1 cellular context compared by ENCODE assay signal in the genomic region with DNA sequence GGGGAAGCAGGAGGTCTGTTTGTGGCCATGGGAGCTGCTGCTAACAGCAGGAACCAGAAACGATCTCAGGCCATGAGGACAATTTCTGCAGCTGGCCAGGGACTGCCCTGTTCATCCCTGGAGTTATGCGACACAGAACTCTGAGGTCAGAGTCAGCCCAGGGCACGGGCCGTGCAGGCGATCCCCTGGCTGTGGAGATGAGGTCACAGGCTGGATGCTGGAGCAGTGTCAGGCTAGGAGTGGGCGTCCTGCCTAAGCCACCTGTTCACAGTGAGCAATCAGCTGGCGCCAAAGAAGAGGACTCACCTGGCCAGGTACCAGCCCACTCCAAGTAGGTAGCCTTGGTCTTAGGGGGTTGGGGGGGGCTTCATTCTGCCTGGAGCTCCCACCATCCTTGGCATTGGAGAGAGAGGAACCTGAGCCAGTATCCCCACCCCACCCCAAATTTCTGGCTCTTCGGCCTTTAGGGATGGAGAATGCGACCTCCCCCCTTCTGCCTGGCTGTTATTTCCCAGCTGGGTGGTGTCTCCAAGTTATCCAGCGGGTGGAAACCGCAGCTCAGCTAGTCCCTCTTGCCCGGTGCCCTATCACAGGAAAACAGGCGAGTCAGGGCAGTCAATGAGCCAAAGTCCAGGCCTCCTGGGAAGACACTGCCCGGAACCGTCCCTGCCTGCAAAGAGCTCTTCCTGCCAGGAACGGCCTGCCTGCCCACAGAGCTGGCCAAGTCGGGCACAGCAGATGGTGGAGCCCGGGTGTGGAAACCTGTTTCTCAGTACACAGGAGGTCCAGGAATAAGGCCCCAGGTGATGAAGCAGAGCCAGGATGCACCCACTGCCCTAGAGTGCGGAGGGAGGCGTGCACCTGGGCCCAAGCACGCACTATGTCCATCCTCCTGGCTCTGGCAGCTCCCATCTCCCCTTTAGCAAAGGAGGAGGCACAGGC.
TF ChIP-seq lines count a peak whose summit lies in the region.

No MANE protein-coding gene starts in this region.

TF ChIP-seq in HepG2, 621 proteins besides CTCF, POLR2A, EP300 and RAD21 (continued from another document and continues in another):
- TF ChIP-seq, protein P1, sequence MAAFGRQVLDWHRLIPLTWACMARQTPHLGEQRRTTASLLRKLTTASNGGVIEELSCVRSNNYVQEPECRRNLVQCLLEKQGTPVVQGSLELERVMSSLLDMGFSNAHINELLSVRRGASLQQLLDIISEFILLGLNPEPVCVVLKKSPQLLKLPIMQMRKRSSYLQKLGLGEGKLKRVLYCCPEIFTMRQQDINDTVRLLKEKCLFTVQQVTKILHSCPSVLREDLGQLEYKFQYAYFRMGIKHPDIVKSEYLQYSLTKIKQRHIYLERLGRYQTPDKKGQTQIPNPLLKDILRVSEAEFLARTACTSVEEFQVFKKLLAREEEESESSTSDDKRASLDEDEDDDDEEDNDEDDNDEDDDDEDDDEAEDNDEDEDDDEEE (CRISPR knock-in tag; IDR thresholded peaks at IDR 0.05), result peak; percentile 86; the same call in 1 of the 2 replicates
- TF ChIP-seq SP140L (CRISPR knock-in tag; IDR thresholded peaks at IDR 0.05; ENCODE audit: borderline replicate concordance) (no peak), ZBTB38 (CRISPR knock-in tag; IDR thresholded peaks at IDR 0.05) (peak; percentile 80), ZNF101 (CRISPR knock-in tag; IDR thresholded peaks at IDR 0.05; ENCODE audit: borderline replicate concordance, low read depth) (no peak), KDM6A (CRISPR knock-in tag; IDR thresholded peaks at IDR 0.05; ENCODE audit: low read depth) (no peak), DPF2 (CRISPR knock-in tag; IDR thresholded peaks at IDR 0.05; ENCODE audit: borderline replicate concordance, low read depth) (0 out of 2 replicates have a peak, but pooled peaks have one; percentile 43), SMARCC2 (IDR thresholded peaks at IDR 0.05) (no peak), U2AF2 (IDR thresholded peaks at IDR 0.05; ENCODE audit: low read depth, low read length) (no peak), ZNF136 (CRISPR knock-in tag; IDR thresholded peaks at IDR 0.05; ENCODE audit: low read depth) (no peak), ZNF24 (IDR thresholded peaks at IDR 0.05) (no peak), ZNF329 (CRISPR knock-in tag; IDR thresholded peaks at IDR 0.05; ENCODE audit: low read depth) (no peak), MTA1 (CRISPR knock-in tag; IDR thresholded peaks at IDR 0.05; ENCODE audit: borderline replicate concordance) (peak; percentile 58; the same call in 1 of the 2 replicates), JUN (CRISPR knock-in tag; IDR thresholded peaks at IDR 0.05) (no peak), SNAPC2 (CRISPR knock-in tag; IDR thresholded peaks at IDR 0.05) (0 out of 2 replicates have a peak, but pooled peaks have one; percentile 6), ZNF44 (CRISPR knock-in tag; IDR thresholded peaks at IDR 0.05) (0 out of 2 replicates have a peak, but pooled peaks have one; percentile 41), ZNF550 (CRISPR knock-in tag; IDR thresholded peaks at IDR 0.05; ENCODE audit: borderline replicate concordance) (0 out of 2 replicates have a peak, but pooled peaks have one; percentile 29), KDM1A (CRISPR knock-in tag; IDR thresholded peaks at IDR 0.05) (no peak), TAF1 (CRISPR knock-in tag; IDR thresholded peaks at IDR 0.05) (peak; percentile 32; the same call in 1 of the 2 replicates), SUZ12 (IDR thresholded peaks at IDR 0.05; ENCODE audit: low read depth, low read length) (no peak), HNRNPL (IDR thresholded peaks at IDR 0.05; ENCODE audit: low read depth, low read length) (peak; percentile 98), YEATS2 (CRISPR knock-in tag; IDR thresholded peaks at IDR 0.05; ENCODE audit: borderline replicate concordance) (peak; percentile 27; the same call in 1 of the 2 replicates), ZNF205 (CRISPR knock-in tag; IDR thresholded peaks at IDR 0.05) (no peak)
- TF ChIP-seq, protein P2, sequence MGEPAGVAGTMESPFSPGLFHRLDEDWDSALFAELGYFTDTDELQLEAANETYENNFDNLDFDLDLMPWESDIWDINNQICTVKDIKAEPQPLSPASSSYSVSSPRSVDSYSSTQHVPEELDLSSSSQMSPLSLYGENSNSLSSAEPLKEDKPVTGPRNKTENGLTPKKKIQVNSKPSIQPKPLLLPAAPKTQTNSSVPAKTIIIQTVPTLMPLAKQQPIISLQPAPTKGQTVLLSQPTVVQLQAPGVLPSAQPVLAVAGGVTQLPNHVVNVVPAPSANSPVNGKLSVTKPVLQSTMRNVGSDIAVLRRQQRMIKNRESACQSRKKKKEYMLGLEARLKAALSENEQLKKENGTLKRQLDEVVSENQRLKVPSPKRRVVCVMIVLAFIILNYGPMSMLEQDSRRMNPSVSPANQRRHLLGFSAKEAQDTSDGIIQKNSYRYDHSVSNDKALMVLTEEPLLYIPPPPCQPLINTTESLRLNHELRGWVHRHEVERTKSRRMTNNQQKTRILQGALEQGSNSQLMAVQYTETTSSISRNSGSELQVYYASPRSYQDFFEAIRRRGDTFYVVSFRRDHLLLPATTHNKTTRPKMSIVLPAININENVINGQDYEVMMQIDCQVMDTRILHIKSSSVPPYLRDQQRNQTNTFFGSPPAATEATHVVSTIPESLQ (CRISPR knock-in tag; conservative IDR thresholded peaks at IDR 0.05), result no peak
- TF ChIP-seq, protein P3, sequence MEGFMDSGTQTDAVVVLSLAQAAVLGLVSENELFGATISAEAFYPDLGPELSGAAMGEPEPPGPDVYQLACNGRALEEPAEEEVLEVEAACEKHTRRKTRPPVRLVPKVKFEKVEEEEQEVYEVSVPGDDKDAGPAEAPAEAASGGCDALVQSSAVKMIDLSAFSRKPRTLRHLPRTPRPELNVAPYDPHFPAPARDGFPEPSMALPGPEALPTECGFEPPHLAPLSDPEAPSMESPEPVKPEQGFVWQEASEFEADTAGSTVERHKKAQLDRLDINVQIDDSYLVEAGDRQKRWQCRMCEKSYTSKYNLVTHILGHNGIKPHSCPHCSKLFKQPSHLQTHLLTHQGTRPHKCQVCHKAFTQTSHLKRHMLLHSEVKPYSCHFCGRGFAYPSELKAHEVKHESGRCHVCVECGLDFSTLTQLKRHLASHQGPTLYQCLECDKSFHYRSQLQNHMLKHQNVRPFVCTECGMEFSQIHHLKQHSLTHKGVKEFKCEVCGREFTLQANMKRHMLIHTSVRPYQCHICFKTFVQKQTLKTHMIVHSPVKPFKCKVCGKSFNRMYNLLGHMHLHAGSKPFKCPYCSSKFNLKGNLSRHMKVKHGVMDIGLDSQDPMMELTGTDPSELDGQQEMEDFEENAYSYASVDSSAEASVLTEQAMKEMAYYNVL (CRISPR knock-in tag; IDR thresholded peaks at IDR 0.05; ENCODE audit: borderline replicate concordance), result peak; percentile 31; the same call in 1 of the 2 replicates
- TF ChIP-seq, protein P4, sequence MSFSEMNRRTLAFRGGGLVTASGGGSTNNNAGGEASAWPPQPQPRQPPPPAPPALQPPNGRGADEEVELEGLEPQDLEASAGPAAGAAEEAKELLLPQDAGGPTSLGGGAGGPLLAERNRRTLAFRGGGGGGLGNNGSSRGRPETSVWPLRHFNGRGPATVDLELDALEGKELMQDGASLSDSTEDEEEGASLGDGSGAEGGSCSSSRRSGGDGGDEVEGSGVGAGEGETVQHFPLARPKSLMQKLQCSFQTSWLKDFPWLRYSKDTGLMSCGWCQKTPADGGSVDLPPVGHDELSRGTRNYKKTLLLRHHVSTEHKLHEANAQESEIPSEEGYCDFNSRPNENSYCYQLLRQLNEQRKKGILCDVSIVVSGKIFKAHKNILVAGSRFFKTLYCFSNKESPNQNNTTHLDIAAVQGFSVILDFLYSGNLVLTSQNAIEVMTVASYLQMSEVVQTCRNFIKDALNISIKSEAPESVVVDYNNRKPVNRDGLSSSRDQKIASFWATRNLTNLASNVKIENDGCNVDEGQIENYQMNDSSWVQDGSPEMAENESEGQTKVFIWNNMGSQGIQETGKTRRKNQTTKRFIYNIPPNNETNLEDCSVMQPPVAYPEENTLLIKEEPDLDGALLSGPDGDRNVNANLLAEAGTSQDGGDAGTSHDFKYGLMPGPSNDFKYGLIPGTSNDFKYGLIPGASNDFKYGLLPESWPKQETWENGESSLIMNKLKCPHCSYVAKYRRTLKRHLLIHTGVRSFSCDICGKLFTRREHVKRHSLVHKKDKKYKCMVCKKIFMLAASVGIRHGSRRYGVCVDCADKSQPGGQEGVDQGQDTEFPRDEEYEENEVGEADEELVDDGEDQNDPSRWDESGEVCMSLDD (CRISPR knock-in tag; IDR thresholded peaks at IDR 0.05; ENCODE audit: borderline replicate concordance), result no peak
- TF ChIP-seq, protein P5, sequence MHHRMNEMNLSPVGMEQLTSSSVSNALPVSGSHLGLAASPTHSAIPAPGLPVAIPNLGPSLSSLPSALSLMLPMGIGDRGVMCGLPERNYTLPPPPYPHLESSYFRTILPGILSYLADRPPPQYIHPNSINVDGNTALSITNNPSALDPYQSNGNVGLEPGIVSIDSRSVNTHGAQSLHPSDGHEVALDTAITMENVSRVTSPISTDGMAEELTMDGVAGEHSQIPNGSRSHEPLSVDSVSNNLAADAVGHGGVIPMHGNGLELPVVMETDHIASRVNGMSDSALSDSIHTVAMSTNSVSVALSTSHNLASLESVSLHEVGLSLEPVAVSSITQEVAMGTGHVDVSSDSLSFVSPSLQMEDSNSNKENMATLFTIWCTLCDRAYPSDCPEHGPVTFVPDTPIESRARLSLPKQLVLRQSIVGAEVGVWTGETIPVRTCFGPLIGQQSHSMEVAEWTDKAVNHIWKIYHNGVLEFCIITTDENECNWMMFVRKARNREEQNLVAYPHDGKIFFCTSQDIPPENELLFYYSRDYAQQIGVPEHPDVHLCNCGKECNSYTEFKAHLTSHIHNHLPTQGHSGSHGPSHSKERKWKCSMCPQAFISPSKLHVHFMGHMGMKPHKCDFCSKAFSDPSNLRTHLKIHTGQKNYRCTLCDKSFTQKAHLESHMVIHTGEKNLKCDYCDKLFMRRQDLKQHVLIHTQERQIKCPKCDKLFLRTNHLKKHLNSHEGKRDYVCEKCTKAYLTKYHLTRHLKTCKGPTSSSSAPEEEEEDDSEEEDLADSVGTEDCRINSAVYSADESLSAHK (CRISPR knock-in tag; IDR thresholded peaks at IDR 0.05; ENCODE audit: borderline replicate concordance), result no peak
- TF ChIP-seq, protein P6, sequence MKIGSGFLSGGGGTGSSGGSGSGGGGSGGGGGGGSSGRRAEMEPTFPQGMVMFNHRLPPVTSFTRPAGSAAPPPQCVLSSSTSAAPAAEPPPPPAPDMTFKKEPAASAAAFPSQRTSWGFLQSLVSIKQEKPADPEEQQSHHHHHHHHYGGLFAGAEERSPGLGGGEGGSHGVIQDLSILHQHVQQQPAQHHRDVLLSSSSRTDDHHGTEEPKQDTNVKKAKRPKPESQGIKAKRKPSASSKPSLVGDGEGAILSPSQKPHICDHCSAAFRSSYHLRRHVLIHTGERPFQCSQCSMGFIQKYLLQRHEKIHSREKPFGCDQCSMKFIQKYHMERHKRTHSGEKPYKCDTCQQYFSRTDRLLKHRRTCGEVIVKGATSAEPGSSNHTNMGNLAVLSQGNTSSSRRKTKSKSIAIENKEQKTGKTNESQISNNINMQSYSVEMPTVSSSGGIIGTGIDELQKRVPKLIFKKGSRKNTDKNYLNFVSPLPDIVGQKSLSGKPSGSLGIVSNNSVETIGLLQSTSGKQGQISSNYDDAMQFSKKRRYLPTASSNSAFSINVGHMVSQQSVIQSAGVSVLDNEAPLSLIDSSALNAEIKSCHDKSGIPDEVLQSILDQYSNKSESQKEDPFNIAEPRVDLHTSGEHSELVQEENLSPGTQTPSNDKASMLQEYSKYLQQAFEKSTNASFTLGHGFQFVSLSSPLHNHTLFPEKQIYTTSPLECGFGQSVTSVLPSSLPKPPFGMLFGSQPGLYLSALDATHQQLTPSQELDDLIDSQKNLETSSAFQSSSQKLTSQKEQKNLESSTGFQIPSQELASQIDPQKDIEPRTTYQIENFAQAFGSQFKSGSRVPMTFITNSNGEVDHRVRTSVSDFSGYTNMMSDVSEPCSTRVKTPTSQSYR (CRISPR knock-in tag; IDR thresholded peaks at IDR 0.05; ENCODE audit: borderline replicate concordance), result no peak
- TF ChIP-seq, protein P7, sequence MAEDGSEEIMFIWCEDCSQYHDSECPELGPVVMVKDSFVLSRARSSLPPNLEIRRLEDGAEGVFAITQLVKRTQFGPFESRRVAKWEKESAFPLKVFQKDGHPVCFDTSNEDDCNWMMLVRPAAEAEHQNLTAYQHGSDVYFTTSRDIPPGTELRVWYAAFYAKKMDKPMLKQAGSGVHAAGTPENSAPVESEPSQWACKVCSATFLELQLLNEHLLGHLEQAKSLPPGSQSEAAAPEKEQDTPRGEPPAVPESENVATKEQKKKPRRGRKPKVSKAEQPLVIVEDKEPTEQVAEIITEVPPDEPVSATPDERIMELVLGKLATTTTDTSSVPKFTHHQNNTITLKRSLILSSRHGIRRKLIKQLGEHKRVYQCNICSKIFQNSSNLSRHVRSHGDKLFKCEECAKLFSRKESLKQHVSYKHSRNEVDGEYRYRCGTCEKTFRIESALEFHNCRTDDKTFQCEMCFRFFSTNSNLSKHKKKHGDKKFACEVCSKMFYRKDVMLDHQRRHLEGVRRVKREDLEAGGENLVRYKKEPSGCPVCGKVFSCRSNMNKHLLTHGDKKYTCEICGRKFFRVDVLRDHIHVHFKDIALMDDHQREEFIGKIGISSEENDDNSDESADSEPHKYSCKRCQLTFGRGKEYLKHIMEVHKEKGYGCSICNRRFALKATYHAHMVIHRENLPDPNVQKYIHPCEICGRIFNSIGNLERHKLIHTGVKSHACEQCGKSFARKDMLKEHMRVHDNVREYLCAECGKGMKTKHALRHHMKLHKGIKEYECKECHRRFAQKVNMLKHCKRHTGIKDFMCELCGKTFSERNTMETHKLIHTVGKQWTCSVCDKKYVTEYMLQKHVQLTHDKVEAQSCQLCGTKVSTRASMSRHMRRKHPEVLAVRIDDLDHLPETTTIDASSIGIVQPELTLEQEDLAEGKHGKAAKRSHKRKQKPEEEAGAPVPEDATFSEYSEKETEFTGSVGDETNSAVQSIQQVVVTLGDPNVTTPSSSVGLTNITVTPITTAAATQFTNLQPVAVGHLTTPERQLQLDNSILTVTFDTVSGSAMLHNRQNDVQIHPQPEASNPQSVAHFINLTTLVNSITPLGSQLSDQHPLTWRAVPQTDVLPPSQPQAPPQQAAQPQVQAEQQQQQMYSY (CRISPR knock-in tag; IDR thresholded peaks at IDR 0.05), result no peak
- TF ChIP-seq, protein P8, sequence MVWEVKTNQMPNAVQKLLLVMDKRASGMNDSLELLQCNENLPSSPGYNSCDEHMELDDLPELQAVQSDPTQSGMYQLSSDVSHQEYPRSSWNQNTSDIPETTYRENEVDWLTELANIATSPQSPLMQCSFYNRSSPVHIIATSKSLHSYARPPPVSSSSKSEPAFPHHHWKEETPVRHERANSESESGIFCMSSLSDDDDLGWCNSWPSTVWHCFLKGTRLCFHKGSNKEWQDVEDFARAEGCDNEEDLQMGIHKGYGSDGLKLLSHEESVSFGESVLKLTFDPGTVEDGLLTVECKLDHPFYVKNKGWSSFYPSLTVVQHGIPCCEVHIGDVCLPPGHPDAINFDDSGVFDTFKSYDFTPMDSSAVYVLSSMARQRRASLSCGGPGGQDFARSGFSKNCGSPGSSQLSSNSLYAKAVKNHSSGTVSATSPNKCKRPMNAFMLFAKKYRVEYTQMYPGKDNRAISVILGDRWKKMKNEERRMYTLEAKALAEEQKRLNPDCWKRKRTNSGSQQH (CRISPR knock-in tag; IDR thresholded peaks at IDR 0.05; ENCODE audit: low read depth), result no peak
- TF ChIP-seq, protein P9, sequence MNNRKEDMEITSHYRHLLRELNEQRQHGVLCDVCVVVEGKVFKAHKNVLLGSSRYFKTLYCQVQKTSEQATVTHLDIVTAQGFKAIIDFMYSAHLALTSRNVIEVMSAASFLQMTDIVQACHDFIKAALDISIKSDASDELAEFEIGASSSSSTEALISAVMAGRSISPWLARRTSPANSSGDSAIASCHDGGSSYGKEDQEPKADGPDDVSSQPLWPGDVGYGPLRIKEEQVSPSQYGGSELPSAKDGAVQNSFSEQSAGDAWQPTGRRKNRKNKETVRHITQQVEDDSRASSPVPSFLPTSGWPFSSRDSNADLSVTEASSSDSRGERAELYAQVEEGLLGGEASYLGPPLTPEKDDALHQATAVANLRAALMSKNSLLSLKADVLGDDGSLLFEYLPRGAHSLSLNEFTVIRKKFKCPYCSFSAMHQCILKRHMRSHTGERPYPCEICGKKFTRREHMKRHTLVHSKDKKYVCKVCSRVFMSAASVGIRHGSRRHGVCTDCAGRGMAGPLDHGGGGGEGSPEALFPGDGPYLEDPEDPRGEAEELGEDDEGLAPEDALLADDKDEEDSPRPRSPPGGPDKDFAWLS (CRISPR knock-in tag; IDR thresholded peaks at IDR 0.05; ENCODE audit: borderline replicate concordance), result no peak
